ENCODE assay signal across 23 cellular contexts in genomic region chr17:56165017-56165720, GRCh38. TPM values are rescaled to one million over a fixed set of nuclear protein-coding genes. Genes with fewer than 3 reads are reported as not detected.
"Had no signal": no experiment of that assay in that cellular context is flagged by ENCODE, and none has a peak within 500 bp of the region (broad histone marks: within the 10 kb centered on the region; RNA-seq: fewer than 3 reads in every experiment).

No MANE protein-coding gene starts in this region.

- H3K9me3 ChIP-seq: body of pancreas, esophagus squamous epithelium, sigmoid colon, thyroid gland, vagina had no signal

- H3K9me3 Mint-ChIP-seq: activated CD4-positive, alpha-beta memory T cell treated with anti-CD3 and anti-CD28 coated beads for 36 hours; activated naive CD4-positive, alpha-beta T cell treated with anti-CD3 and anti-CD28 coated beads, Interleukin-2, amount 50 U/mL, for 24 hours; activated T-cell treated with anti-CD3 and anti-CD28 coated beads, Interleukin-2, amount 50 U/mL, for 24 hours had no signal

- H3K4me3 Mint-ChIP-seq: activated CD4-positive, alpha-beta memory T cell treated with anti-CD3 and anti-CD28 coated beads for 36 hours; activated naive CD4-positive, alpha-beta T cell treated with anti-CD3 and anti-CD28 coated beads, Interleukin-2, amount 50 U/mL, for 24 hours; activated T-cell treated with anti-CD3 and anti-CD28 coated beads, Interleukin-2, amount 50 U/mL, for 24 hours had no signal

- H3K27me3 Mint-ChIP-seq: activated T-cell treated with anti-CD3 and anti-CD28 coated beads, Interleukin-2, amount 50 U/mL, for 24 hours had no signal

- H3K36me3 ChIP-seq: esophagus squamous epithelium, sigmoid colon, thyroid gland, vagina had no signal

- H3K27ac Mint-ChIP-seq: activated CD4-positive, alpha-beta memory T cell treated with anti-CD3 and anti-CD28 coated beads for 36 hours; activated naive CD4-positive, alpha-beta T cell treated with anti-CD3 and anti-CD28 coated beads, Interleukin-2, amount 50 U/mL, for 24 hours; activated T-cell treated with anti-CD3 and anti-CD28 coated beads, Interleukin-2, amount 50 U/mL, for 24 hours had no signal

- H3K4me1 Mint-ChIP-seq: activated naive CD4-positive, alpha-beta T cell treated with anti-CD3 and anti-CD28 coated beads, Interleukin-2, amount 50 U/mL, for 24 hours had no signal

- H3K27me3 ChIP-seq: body of pancreas, sigmoid colon, thyroid gland, vagina had no signal

- H3K4me1 ChIP-seq: body of pancreas, thyroid gland had no signal

- H3K27ac ChIP-seq: body of pancreas, esophagus squamous epithelium, sigmoid colon, thyroid gland, vagina, VCaP had no signal

- DNase-seq: activated CD4-positive, alpha-beta memory T cell treated with anti-CD3 and anti-CD28 coated beads for 36 hours; activated CD4-positive, alpha-beta T cell treated with anti-CD3 and anti-CD28 coated beads for 1 hour; activated effector memory CD4-positive, alpha-beta T cell treated with Interleukin-2 at 50 U/mL for 16 hours; activated T-cell treated with anti-CD3 and anti-CD28 coated beads, Interleukin-2, amount 50 U/mL, for 24 hours; amygdala; body of pancreas; caudate nucleus; esophagus squamous epithelium; head of caudate nucleus; islet precursor cell; midbrain; sigmoid colon; stimulated activated CD4-positive, alpha-beta T cell treated with anti-CD3 and anti-CD28 coated beads, Interleukin-12 subunit alpha, Interleukin-12 subunit beta, amount 100 ng/mL, for 4 hours; stimulated activated CD4-positive, alpha-beta T cell treated with anti-CD3 and anti-CD28 coated beads, Interleukin-2, amount 100 ng/mL, for 24 hours; thyroid gland had no signal

- H3K36me3 Mint-ChIP-seq: activated CD4-positive, alpha-beta memory T cell treated with anti-CD3 and anti-CD28 coated beads for 36 hours; activated naive CD4-positive, alpha-beta T cell treated with anti-CD3 and anti-CD28 coated beads, Interleukin-2, amount 50 U/mL, for 24 hours had no signal

- H3K4me3 ChIP-seq: body of pancreas, esophagus squamous epithelium, sigmoid colon, thyroid gland, vagina had no signal

- ATAC-seq: body of pancreas, left lobe of liver had no signal

RNA-seq across cellular contexts. Expression of gene ANKFN1, which starts 11.9 kb away (rescaled TPM):
- total RNA-seq: activated CD4-positive, alpha-beta memory T cell treated with anti-CD3 and anti-CD28 coated beads for 36 hours; left lobe of liver; lung microvascular endothelial cell; myocyte; osteocyte; T-helper 1 cell treated with Interleukin-12 subunit alpha and Interleukin-12 subunit beta and Interleukin-4 antibody, amounts not matched to agents 30 ng/mL and 1 ng/mL, for 36 hours had no signal
